ENCODE assay signal across 15 cellular contexts in the genomic region with DNA sequence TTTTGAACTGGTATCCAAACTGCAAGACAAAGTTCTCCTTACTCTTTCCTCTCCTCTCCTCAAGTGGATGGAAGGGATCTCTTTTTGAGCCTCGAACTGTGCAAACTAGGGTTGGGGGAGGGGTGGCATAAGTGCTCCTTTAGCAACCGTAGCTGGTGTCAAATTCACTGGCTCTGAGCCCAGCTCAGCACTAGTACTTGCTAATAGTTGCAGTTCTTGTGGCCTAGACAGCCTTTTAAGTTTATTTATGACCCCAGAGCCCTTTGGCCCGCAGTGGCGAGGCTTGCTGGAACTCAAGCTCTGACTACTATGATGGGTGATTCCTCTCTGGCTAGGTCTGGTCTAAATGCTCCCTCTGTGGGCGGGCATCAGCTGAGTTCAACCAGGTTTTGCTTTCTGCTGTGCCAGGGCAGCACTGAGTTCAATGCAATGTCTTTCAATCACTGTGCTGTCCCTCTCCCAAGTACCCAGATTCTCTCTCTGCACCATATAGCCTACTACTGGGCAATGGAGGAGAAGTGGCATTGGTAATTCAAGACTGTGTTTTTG.
DNase-seq lines count a peak whose midpoint lies in the region; ATAC-seq, FAIRE-seq and TF ChIP-seq lines count a peak whose summit lies in the region.
"Had no signal": no experiment of that assay in that cellular context is flagged by ENCODE, and none has a peak within 500 bp of the region (broad histone marks: within the 10 kb centered on the region; RNA-seq: fewer than 3 reads in every experiment).

No MANE protein-coding gene starts in this region.

- H3K27me3 ChIP-seq in cardiac muscle cell (no peaks in the 10 kb centered on the region), PC-3 (ENCODE audit: low read length) (no peaks in the 10 kb centered on the region)
- H3K27me3 ChIP-seq: adrenal gland had no signal

- POLR2A ChIA-PET in PC-3 (lab: Charles Lee; ENCODE audit: unreplicated experiment) = no interaction called here

- CTCF ChIA-PET in PC-3 (lab: Charles Lee) = interaction anchor here (1.1 kb wide), 1 partner anchor 144 kb away, joined by 4 read pairs; no protein-coding TSS in a partner anchor

- no peaks in the 10 kb centered on the region for H3K36me3 ChIP-seq in cardiac muscle cell
- no peaks in the 10 kb centered on the region for H3K36me3 ChIP-seq in PC-3 (ENCODE audit: low read depth, low read length)
- H3K36me3 ChIP-seq: adrenal gland had no signal

- DNase-seq in cardiac muscle cell (ENCODE audit: low read depth in 1 of 2, low spot score in 1 of 2) = peak; percentile 12 to 29
- DNase-seq in cardiac septum (ENCODE audit: low spot score) = no peak
- DNase-seq in PC-3 = peak; percentile 1
- peak; percentile 34 for DNase-seq in fibroblast of the conjunctiva (ENCODE audit: low read depth)
- no peak for DNase-seq in GOT3 (lab: John Stamatoyannopoulos, UW)
- no peak for DNase-seq in RCC 7860 (ENCODE audit: low spot score)
- DNase-seq in stimulated activated naive CD4-positive, alpha-beta T cell treated with Interleukin-2 at 50 U/mL for 16 hours (lab: John Stamatoyannopoulos, UW) = no peak
- no peak for DNase-seq in head of caudate nucleus
- DNase-seq: activated CD4-positive, alpha-beta T cell treated with anti-CD3 and anti-CD28 coated beads for 4 hours; activated T-cell treated with anti-CD3 and anti-CD28 coated beads, Interleukin-2, amount 50 U/mL, for 48 hours; foreskin melanocyte; NCI-H2171; PC-9 had no signal

- H3K9me3 ChIP-seq in cardiac muscle cell (ENCODE audit: low read depth) (no peaks in the 10 kb centered on the region), PC-3 (ENCODE audit: low read length) (no peaks in the 10 kb centered on the region)
- H3K9me3 ChIP-seq: adrenal gland had no signal

- H3K4me1 ChIP-seq in cardiac muscle cell (ENCODE audit: low read depth) = peaks cover 2% of the 10 kb centered on the region
- no peaks in the 10 kb centered on the region for H3K4me1 ChIP-seq in PC-3 (ENCODE audit: insufficient read depth, low read length)
- H3K4me1 ChIP-seq: adrenal gland had no signal

- H3K27ac ChIP-seq in cardiac muscle cell (no peak overlapping the region), PC-3 (ENCODE audit: low read length) (no peak overlapping the region)
- H3K27ac ChIP-seq: adrenal gland, PC-9 had no signal

- no TSS peak for BruUV-seq in PC-3 (replicated peaks; lab: Mats Ljungman, UMichigan)

- H2AFZ ChIP-seq in PC-3 (ENCODE audit: low read length) = no peak overlapping the region
- H2AFZ ChIP-seq: PC-9 had no signal

- intact Hi-C loops in cardiac septum (cut with DNase I) (no loop called here), PC-3 (cut with micrococcal nuclease) (no loop called here), head of caudate nucleus (cut with DNase I) (no loop called here)

- no peaks in the 10 kb centered on the region for H3K79me2 ChIP-seq in PC-3 (ENCODE audit: low read length)

- H4K20me1 ChIP-seq in PC-3 (ENCODE audit: low read length) = no peaks in the 10 kb centered on the region

- no peak overlapping the region for H3K4me2 ChIP-seq in PC-3 (ENCODE audit: low read length)
- H3K4me2 ChIP-seq: PC-9 had no signal

- no peak for ATAC-seq in PC-3
- ATAC-seq: K562 had no signal

- no peak overlapping the region for H3K9ac ChIP-seq in PC-3 (ENCODE audit: low read length)

- H3F3A ChIP-seq in PC-3 (ENCODE audit: low read length, unreplicated experiment) = no peaks in the 10 kb centered on the region

- no peak for FAIRE-seq in RCC 7860 (lab: Jason Lieb, UNC)
- FAIRE-seq: K562 had no signal

- H3K9me2 ChIP-seq in PC-3 (replicated peaks; ENCODE audit: low read length) = no peaks in the 10 kb centered on the region

- H3K4me3 ChIP-seq in cardiac muscle cell = no peak overlapping the region
- H3K4me3 ChIP-seq in PC-3 (ENCODE audit: low read length) = no peak overlapping the region
- H3K4me3 ChIP-seq: adrenal gland, K562, PC-9 had no signal

- TF ChIP-seq CTCF in cardiac muscle cell (IDR thresholded peaks at IDR 0.05; ENCODE audit: low read depth, low read length) (no peak), PC-3 (conservative IDR thresholded peaks at IDR 0.05; ENCODE audit: low read depth, low read length) (no peak)

Comparison
In these comparisons a context has a peak if more than half of its experiments do, and no peak if none do; other contexts are left out.
1. DNase-seq: peak in cardiac muscle cell (2 of 2), PC-3 (single experiment) and fibroblast of the conjunctiva (single experiment); none in cardiac septum (single experiment), GOT3 (single experiment), RCC 7860 (single experiment), stimulated activated naive CD4-positive, alpha-beta T cell treated with Interleukin-2 at 50 U/mL for 16 hours (single experiment) and head of caudate nucleus (0 of 42).